In the genomic region with DNA sequence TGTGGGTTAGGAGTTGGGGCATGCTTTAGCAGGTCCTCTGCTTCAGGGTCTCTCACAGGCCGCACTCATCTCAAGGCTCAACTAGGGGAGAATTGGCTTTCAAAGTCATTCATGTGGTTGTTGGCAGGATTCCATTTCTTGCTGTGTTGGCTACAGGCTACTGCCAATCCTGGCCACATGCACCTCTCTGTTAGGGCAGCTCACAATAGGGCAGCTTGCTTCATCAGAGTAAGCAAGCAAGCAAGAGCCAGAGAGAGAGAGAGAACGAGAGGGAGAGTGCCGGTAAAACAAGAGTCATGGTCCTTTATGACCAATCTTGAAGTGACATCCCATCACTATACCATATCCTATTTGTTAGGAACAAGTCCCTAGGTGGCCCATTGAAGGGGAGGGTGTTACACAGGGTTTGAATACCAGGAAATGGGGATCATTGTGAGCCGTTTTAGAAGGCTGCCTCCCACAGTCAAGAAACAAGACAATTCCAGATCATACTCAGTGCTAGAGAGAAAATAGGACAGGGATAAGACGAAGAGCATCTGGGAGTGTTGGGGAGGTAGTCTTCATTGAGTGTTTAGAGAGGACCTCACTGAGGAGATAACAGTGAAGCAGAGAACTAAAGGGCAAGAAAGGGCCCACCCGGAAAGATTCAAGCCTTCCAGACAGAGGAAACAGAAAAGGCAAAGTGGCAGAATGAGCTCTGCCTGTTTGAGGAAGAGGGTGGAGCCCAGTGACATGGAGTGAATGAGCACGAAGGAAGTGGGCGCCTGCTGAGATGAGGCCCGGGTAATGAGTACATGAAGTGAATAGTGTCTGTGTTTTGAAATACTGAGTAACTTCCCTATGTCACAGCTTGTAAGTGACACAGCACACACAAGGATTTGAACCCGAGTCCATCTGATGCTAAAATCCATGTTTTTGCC, we compare ENCODE assay signal across 8 cellular contexts. TPM values are rescaled to one million over a fixed set of nuclear protein-coding genes. Genes with fewer than 3 reads are reported as not detected.
DNase-seq lines count a peak whose midpoint lies in the region; ATAC-seq and TF ChIP-seq lines count a peak whose summit lies in the region.

No MANE protein-coding gene starts in this region.

- peak; percentile 88 for ATAC-seq in effector memory CD8-positive, alpha-beta T cell (replicated peaks)
- ATAC-seq in gastrocnemius medialis (peak in 1 of 2 donors; percentile 45), HG02571 (IDR thresholded peaks at IDR 0.05; ENCODE audit: unreplicated experiment) (no peak)

- TF ChIP-seq POLR2A in gastrocnemius medialis (IDR thresholded peaks at IDR 0.05), result no peak

- H3K4me3 ChIP-seq in Loucy (ENCODE audit: low read length, poor library complexity, severe bottlenecking) (no peak overlapping the region), gastrocnemius medialis (no peak overlapping the region)

- peak overlapping the region; percentile 32 for H3K4me2 ChIP-seq in Loucy (ENCODE audit: low read depth, low read length, poor library complexity, severe bottlenecking)

- TF ChIP-seq CTCF in Loucy (conservative IDR thresholded peaks at IDR 0.05; ENCODE audit: low read length) (no peak), gastrocnemius medialis (IDR thresholded peaks at IDR 0.05 in 4 of 5, conservative IDR thresholded peaks at IDR 0.05 in 1 of 5) (no peak), glutamatergic neuron (IDR thresholded peaks at IDR 0.05; ENCODE audit: partially characterized antibody, unreplicated experiment) (no peak)

- DNase-seq in activated CD4-positive, alpha-beta T cell treated with anti-CD3 and anti-CD28 coated beads, Interleukin-2, amount 50 U/mL, for 24 hours (ENCODE audit: low read depth in 1 of 2, low spot score in 1 of 2), result peak; percentile 22 to 24
- peak in 1 of 3 experiments; percentile 10 for DNase-seq in effector memory CD8-positive, alpha-beta T cell
- DNase-seq in gastrocnemius medialis (peak; percentile 27 to 51), DMS114 treated with DMSO at 0.1 percent for 48 hours (lab: John Stamatoyannopoulos, UW; ENCODE audit: unreplicated experiment) (no peak), EL (no peak), glutamatergic neuron (no peak)

- no peaks in the 10 kb centered on the region for H3K79me2 ChIP-seq in Loucy (ENCODE audit: insufficient read depth, low read length)

- H4K20me1 ChIP-seq in Loucy (ENCODE audit: insufficient read depth, low read length, poor library complexity, severe bottlenecking), result no peaks in the 10 kb centered on the region

- H2AFZ ChIP-seq in Loucy (ENCODE audit: low read length), result peak overlapping the region; percentile 87

- H3K36me3 Mint-ChIP-seq in effector memory CD8-positive, alpha-beta T cell (ENCODE audit: insufficient read depth), result no peaks in the 10 kb centered on the region
- H3K36me3 Mint-ChIP-seq in glutamatergic neuron (ENCODE audit: unreplicated experiment), result no peaks in the 10 kb centered on the region

- peak overlapping the region in 1 of 2 donors; percentile 6 for H3K4me3 Mint-ChIP-seq in effector memory CD8-positive, alpha-beta T cell
- no peak overlapping the region for H3K4me3 Mint-ChIP-seq in glutamatergic neuron (ENCODE audit: unreplicated experiment)

- in situ Hi-C loops in gastrocnemius medialis (cut with MboI; ENCODE audit: low sequenced_read_pairs in 4 of 4), result no loop called here

- H3K9me2 ChIP-seq in Loucy (replicated peaks; ENCODE audit: low read depth, low read length), result no peaks in the 10 kb centered on the region

- no peaks in the 10 kb centered on the region for H3K27me3 ChIP-seq in Loucy (ENCODE audit: insufficient read depth, low read length, poor library complexity, severe bottlenecking)
- no peaks in the 10 kb centered on the region for H3K27me3 ChIP-seq in gastrocnemius medialis

- H3F3A ChIP-seq in Loucy (ENCODE audit: low read depth), result no peaks in the 10 kb centered on the region

- H3K4me1 ChIP-seq in Loucy (ENCODE audit: insufficient read depth, low read length, poor library complexity, severe bottlenecking), result peaks cover 19% of the 10 kb centered on the region
- H3K4me1 ChIP-seq in gastrocnemius medialis, result no peaks in the 10 kb centered on the region

- peaks cover 16 to 17% of the 10 kb centered on the region in 2 donors for H3K27me3 Mint-ChIP-seq in effector memory CD8-positive, alpha-beta T cell
- H3K27me3 Mint-ChIP-seq in glutamatergic neuron (ENCODE audit: unreplicated experiment), result no peaks in the 10 kb centered on the region

- peaks cover 7 to 8% of the 10 kb centered on the region in 2 donors for H3K4me1 Mint-ChIP-seq in effector memory CD8-positive, alpha-beta T cell (ENCODE audit: low read depth in 2 of 2)
- H3K4me1 Mint-ChIP-seq in glutamatergic neuron (ENCODE audit: low read depth, unreplicated experiment), result no peaks in the 10 kb centered on the region

- H3K27ac Mint-ChIP-seq in effector memory CD8-positive, alpha-beta T cell, result peak overlapping the region; percentile 2 to 7
- no peak overlapping the region for H3K27ac Mint-ChIP-seq in glutamatergic neuron (ENCODE audit: unreplicated experiment)

- peak overlapping the region in 2 of 4 donors; percentile 9 to 18 for H3K27ac ChIP-seq in gastrocnemius medialis

- intact Hi-C loops in gastrocnemius medialis (cut with DNase I; ENCODE audit: low total_unique reads), result no loop called here

- H3K36me3 ChIP-seq in Loucy (ENCODE audit: insufficient read depth, low read length) (no peaks in the 10 kb centered on the region), gastrocnemius medialis (no peaks in the 10 kb centered on the region)

- H3K9ac ChIP-seq in Loucy (ENCODE audit: low read depth, low read length, poor library complexity, severe bottlenecking), result peak overlapping the region; percentile 11

- H3K9me3 Mint-ChIP-seq in effector memory CD8-positive, alpha-beta T cell, result no peaks in the 10 kb centered on the region
- no peaks in the 10 kb centered on the region for H3K9me3 Mint-ChIP-seq in glutamatergic neuron (ENCODE audit: unreplicated experiment)

- no peaks in the 10 kb centered on the region for H3K9me3 ChIP-seq in Loucy (ENCODE audit: insufficient read depth, low read depth, low read length)
- H3K9me3 ChIP-seq in gastrocnemius medialis, result no peaks in the 10 kb centered on the region

RNA-seq across cellular contexts. Expression of a gene that starts 32.8 kb away (rescaled TPM):
- total RNA-seq in gastrocnemius medialis, result 1 to 10 TPM; 2.7 to 7.5 (median 4.1) TPM
- total RNA-seq in glutamatergic neuron (ENCODE audit: unreplicated experiment), result not detected

Comparison
In these comparisons a context has a peak if more than half of its experiments do, and no peak if none do; other contexts are left out.
1. DNase-seq: peak in activated CD4-positive, alpha-beta T cell treated with anti-CD3 and anti-CD28 coated beads, Interleukin-2, amount 50 U/mL, for 24 hours (2 of 2) and gastrocnemius medialis (2 of 2); none in DMS114 treated with DMSO at 0.1 percent for 48 hours (single experiment), EL (single experiment) and glutamatergic neuron (single experiment).